Comparison of ENCODE assay signal across 8 cellular contexts in genomic region chr18:32714571-32715148, GRCh38.
DNase-seq lines count a peak whose midpoint lies in the region; ATAC-seq and TF ChIP-seq lines count a peak whose summit lies in the region.

No MANE protein-coding gene starts in this region.

- no peak overlapping the region for H3K4me3 ChIP-seq in astrocyte of the spinal cord (ENCODE audit: low read depth, low read length)

- H3K4me1 Mint-ChIP-seq in stimulated activated naive CD8-positive, alpha-beta T cell treated with anti-CD3 and anti-CD28 coated beads, Interleukin-15, amount 100 ng/mL, for 72 hours = no peaks in the 10 kb centered on the region

- DNase-seq in activated CD4-positive, alpha-beta T cell treated with anti-CD3 and anti-CD28 coated beads for 48 hours = peak; percentile 31
- no peak for DNase-seq in activated CD4-positive, alpha-beta T cell treated with anti-CD3 and anti-CD28 coated beads, Interleukin-2, amount 50 U/mL, for 1 hour
- peak; percentile 96 for DNase-seq in NCI-H69 (lab: John Stamatoyannopoulos, UW)
- peak; percentile 78 for DNase-seq in astrocyte of the spinal cord (ENCODE audit: low read depth, low spot score)
- peak; percentile 75 for DNase-seq in iPS DF 4.7 (ENCODE audit: extremely low read depth, low spot score)
- peak in 1 of 2 donors; percentile 16 for DNase-seq in stimulated activated naive CD8-positive, alpha-beta T cell treated with anti-CD3 and anti-CD28 coated beads, Interleukin-15, amount 100 ng/mL, for 72 hours

- H3K9me3 Mint-ChIP-seq in stimulated activated naive CD8-positive, alpha-beta T cell treated with anti-CD3 and anti-CD28 coated beads, Interleukin-15, amount 100 ng/mL, for 72 hours = no peaks in the 10 kb centered on the region

- no peak overlapping the region for H3K4me3 Mint-ChIP-seq in stimulated activated naive CD8-positive, alpha-beta T cell treated with anti-CD3 and anti-CD28 coated beads, Interleukin-15, amount 100 ng/mL, for 72 hours

- peak; percentile 97 for ATAC-seq in GM21528 (IDR thresholded peaks at IDR 0.05; ENCODE audit: low FRiP score, unreplicated experiment)
- ATAC-seq in HG03575 (IDR thresholded peaks at IDR 0.05; ENCODE audit: extremely low read depth, insufficient number of reproducible peaks, low FRiP score, unreplicated experiment) = peak; percentile 86
- ATAC-seq in stimulated activated naive CD8-positive, alpha-beta T cell treated with anti-CD3 and anti-CD28 coated beads, Interleukin-15, amount 100 ng/mL, for 72 hours = peak; percentile 66

- TF ChIP-seq CTCF in astrocyte of the spinal cord (IDR thresholded peaks at IDR 0.05; ENCODE audit: low read depth, low read length) = peak; percentile 89

- H3K27ac Mint-ChIP-seq in stimulated activated naive CD8-positive, alpha-beta T cell treated with anti-CD3 and anti-CD28 coated beads, Interleukin-15, amount 100 ng/mL, for 72 hours = no peak overlapping the region

- H3K27me3 Mint-ChIP-seq in stimulated activated naive CD8-positive, alpha-beta T cell treated with anti-CD3 and anti-CD28 coated beads, Interleukin-15, amount 100 ng/mL, for 72 hours = no peaks in the 10 kb centered on the region

- in situ Hi-C loops in astrocyte of the spinal cord (cut with HindIII; ENCODE audit: low sequenced_read_pairs) = no loop called here
